In the genomic region with DNA sequence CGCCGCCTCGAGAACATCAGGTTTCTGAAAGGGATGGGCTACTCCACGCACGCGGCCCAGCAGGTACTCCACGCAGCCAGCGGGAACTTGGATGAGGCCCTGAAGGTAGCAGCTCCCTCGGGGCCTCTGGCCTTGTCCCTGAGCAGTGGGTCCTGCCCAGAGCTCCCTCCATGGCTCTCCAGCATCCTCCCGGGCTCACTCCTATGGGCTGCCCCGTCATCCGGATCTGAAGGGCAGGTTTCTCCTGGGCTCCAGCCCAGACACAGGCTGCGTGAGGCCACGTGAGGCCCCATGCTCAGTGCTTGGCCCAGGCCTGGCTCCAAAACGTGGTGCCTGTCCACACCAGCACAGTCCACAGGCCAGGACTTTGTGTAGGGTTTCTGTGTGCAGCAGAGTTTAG, we compare ENCODE assay signal across 2 cellular contexts.
TF ChIP-seq lines count a peak whose summit lies in the region.

No MANE protein-coding gene starts in this region.

TF ChIP-seq in SK-N-SH, 30 proteins besides CTCF, POLR2A, EP300 and RAD21 (continued from another document):
- TF ChIP-seq, protein P1, sequence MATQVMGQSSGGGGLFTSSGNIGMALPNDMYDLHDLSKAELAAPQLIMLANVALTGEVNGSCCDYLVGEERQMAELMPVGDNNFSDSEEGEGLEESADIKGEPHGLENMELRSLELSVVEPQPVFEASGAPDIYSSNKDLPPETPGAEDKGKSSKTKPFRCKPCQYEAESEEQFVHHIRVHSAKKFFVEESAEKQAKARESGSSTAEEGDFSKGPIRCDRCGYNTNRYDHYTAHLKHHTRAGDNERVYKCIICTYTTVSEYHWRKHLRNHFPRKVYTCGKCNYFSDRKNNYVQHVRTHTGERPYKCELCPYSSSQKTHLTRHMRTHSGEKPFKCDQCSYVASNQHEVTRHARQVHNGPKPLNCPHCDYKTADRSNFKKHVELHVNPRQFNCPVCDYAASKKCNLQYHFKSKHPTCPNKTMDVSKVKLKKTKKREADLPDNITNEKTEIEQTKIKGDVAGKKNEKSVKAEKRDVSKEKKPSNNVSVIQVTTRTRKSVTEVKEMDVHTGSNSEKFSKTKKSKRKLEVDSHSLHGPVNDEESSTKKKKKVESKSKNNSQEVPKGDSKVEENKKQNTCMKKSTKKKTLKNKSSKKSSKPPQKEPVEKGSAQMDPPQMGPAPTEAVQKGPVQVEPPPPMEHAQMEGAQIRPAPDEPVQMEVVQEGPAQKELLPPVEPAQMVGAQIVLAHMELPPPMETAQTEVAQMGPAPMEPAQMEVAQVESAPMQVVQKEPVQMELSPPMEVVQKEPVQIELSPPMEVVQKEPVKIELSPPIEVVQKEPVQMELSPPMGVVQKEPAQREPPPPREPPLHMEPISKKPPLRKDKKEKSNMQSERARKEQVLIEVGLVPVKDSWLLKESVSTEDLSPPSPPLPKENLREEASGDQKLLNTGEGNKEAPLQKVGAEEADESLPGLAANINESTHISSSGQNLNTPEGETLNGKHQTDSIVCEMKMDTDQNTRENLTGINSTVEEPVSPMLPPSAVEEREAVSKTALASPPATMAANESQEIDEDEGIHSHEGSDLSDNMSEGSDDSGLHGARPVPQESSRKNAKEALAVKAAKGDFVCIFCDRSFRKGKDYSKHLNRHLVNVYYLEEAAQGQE (IDR thresholded peaks at IDR 0.05; ENCODE audit: low read depth, low read length), result no peak
- TF ChIP-seq GABPA (IDR thresholded peaks at IDR 0.05; ENCODE audit: low read depth), result no peak
- no peak for TF ChIP-seq ELF1 (IDR thresholded peaks at IDR 0.05)
- TF ChIP-seq, protein P2, sequence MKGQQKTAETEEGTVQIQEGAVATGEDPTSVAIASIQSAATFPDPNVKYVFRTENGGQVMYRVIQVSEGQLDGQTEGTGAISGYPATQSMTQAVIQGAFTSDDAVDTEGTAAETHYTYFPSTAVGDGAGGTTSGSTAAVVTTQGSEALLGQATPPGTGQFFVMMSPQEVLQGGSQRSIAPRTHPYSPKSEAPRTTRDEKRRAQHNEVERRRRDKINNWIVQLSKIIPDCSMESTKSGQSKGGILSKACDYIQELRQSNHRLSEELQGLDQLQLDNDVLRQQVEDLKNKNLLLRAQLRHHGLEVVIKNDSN (IDR thresholded peaks at IDR 0.05; ENCODE audit: borderline replicate concordance, low read depth), result no peak
TF ChIP-seq in SK-N-SH: peak in this region for 0.

TF ChIP-seq in SK-N-SH treated with all-trans-retinoic acid at 6 μM for 48 hours, 23 proteins besides CTCF, POLR2A, EP300 and RAD21 (continued from another document):
- TF ChIP-seq, protein P3, sequence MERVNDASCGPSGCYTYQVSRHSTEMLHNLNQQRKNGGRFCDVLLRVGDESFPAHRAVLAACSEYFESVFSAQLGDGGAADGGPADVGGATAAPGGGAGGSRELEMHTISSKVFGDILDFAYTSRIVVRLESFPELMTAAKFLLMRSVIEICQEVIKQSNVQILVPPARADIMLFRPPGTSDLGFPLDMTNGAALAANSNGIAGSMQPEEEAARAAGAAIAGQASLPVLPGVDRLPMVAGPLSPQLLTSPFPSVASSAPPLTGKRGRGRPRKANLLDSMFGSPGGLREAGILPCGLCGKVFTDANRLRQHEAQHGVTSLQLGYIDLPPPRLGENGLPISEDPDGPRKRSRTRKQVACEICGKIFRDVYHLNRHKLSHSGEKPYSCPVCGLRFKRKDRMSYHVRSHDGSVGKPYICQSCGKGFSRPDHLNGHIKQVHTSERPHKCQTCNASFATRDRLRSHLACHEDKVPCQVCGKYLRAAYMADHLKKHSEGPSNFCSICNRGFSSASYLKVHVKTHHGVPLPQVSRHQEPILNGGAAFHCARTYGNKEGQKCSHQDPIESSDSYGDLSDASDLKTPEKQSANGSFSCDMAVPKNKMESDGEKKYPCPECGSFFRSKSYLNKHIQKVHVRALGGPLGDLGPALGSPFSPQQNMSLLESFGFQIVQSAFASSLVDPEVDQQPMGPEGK (CRISPR knock-in tag; IDR thresholded peaks at IDR 0.05; ENCODE audit: borderline replicate concordance), result no peak
- no peak for TF ChIP-seq ISL1 (CRISPR knock-in tag; IDR thresholded peaks at IDR 0.05)
- no peak for TF ChIP-seq BACH2 (CRISPR knock-in tag; IDR thresholded peaks at IDR 0.05; ENCODE audit: borderline replicate concordance)
- no peak for TF ChIP-seq CSDC2 (CRISPR knock-in tag; IDR thresholded peaks at IDR 0.05)
- no peak for TF ChIP-seq ZNF8 (CRISPR knock-in tag; IDR thresholded peaks at IDR 0.05)
- TF ChIP-seq ZNF70 (CRISPR knock-in tag; IDR thresholded peaks at IDR 0.05), result no peak
- TF ChIP-seq ARNTL (CRISPR knock-in tag; IDR thresholded peaks at IDR 0.05; ENCODE audit: borderline replicate concordance, low read depth), result no peak
- TF ChIP-seq, protein P4, sequence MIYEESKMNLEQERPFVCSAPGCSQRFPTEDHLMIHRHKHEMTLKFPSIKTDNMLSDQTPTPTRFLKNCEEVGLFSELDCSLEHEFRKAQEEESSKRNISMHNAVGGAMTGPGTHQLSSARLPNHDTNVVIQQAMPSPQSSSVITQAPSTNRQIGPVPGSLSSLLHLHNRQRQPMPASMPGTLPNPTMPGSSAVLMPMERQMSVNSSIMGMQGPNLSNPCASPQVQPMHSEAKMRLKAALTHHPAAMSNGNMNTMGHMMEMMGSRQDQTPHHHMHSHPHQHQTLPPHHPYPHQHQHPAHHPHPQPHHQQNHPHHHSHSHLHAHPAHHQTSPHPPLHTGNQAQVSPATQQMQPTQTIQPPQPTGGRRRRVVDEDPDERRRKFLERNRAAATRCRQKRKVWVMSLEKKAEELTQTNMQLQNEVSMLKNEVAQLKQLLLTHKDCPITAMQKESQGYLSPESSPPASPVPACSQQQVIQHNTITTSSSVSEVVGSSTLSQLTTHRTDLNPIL (CRISPR knock-in tag; IDR thresholded peaks at IDR 0.05; ENCODE audit: low read depth), result no peak
TF ChIP-seq in SK-N-SH treated with all-trans-retinoic acid at 6 μM for 48 hours: peak in this region for 0.
